In genomic region chr10:125848857-125849256, GRCh38 we compare ENCODE assay signal across 11 cellular contexts. TPM values are rescaled to one million over a fixed set of nuclear protein-coding genes. Genes with fewer than 3 reads are reported as not detected.
"Had no signal": no experiment of that assay in that cellular context is flagged by ENCODE, and none has a peak within 500 bp of the region (broad histone marks: within the 10 kb centered on the region; RNA-seq: fewer than 3 reads in every experiment).

No MANE protein-coding gene starts in this region.

- H3K27ac ChIP-seq: GM23248 had no signal

- FAIRE-seq: H1, H54 had no signal

- H2AFZ ChIP-seq: GM23248, GM23338 had no signal

- ATAC-seq: GM23338, HCT116 had no signal

- H3K9me3 ChIP-seq: HAP-1 had no signal

- H3K4me3 ChIP-seq: GM23248, GM23338, HAP-1 had no signal

- H3K4me1 ChIP-seq: HAP-1 had no signal

- H3K4me2 ChIP-seq: GM23338 had no signal

- DNase-seq: GM23248, GOT3, H7, H9, HCEC 1CT, HFFc6 had no signal

- H3K9ac ChIP-seq: GM23248 had no signal

RNA-seq across cellular contexts. Expression of gene FANK1, which starts 47.5 kb away (rescaled TPM):
- total RNA-seq: H1 had no signal
